In the genomic region with DNA sequence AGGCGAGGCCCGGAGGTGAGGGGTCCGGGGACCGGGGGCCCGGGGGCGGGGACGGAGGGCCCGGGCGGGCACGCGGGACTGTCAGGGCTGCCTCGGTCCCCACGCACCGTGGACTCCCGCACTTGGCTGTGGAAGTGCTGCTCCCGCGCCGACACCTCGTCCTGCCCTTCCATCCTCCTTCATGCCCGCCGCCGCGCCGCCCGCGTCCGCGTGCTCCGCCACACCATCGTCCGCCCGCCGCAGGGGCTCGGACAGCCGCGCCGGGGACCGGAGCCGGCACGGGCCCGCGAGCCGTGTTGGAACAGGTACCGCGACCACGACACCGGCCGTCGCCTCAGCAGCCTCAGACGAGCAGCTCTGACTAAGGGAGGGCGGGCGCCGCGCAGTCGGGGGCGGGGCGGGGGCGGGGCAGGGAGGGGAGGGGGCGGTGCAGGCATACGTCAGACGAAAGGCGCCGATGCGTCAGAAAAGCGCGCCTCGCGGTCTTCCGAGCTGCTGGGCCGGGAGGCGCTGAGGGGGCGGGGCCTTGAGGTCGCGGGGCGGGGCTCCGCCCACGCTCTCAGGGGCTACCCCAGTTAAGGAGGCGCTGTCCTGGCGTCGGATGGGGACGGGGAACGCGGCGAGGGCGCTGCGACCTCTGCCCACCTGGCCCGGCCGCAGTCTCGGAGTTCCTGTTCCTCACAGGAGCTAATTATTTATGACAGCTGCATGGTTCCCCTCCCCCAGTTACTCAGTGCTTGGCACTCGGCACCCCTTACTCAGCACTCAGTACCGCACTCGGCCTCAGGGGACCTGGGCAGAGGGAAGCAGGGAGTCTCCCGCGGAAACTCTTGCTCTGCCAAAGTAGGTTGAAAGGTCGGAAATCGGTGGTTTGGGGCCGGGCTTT, we compare ENCODE assay signal across 8 cellular contexts. TPM values are rescaled to one million over a fixed set of nuclear protein-coding genes. Genes with fewer than 3 reads are reported as not detected.
DNase-seq lines count a peak whose midpoint lies in the region; ATAC-seq, FAIRE-seq and TF ChIP-seq lines count a peak whose summit lies in the region.

A gene with protein sequence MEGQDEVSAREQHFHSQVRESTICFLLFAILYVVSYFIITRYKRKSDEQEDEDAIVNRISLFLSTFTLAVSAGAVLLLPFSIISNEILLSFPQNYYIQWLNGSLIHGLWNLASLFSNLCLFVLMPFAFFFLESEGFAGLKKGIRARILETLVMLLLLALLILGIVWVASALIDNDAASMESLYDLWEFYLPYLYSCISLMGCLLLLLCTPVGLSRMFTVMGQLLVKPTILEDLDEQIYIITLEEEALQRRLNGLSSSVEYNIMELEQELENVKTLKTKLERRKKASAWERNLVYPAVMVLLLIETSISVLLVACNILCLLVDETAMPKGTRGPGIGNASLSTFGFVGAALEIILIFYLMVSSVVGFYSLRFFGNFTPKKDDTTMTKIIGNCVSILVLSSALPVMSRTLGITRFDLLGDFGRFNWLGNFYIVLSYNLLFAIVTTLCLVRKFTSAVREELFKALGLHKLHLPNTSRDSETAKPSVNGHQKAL (minus strand): TSS at position 363 of the 886 bp plus-strand sequence. CDS start 190 bp downstream, at position 173.

- H3K36me3 ChIP-seq in kidney (ENCODE audit: control insufficient read depth in 1 of 2, insufficient read depth in 2 of 2, low read length in 2 of 2) = no peaks in the 10 kb centered on the region

- no peaks in the 10 kb centered on the region for H3K9me3 ChIP-seq in kidney (ENCODE audit: control insufficient read depth in 1 of 2, low read length in 2 of 2)

- peak; percentile 99 for DNase-seq in AG20443 (ENCODE audit: low spot score)
- peak; percentile 88 for DNase-seq in NCI-H446 treated with DMSO at 0.1 percent for 48 hours (lab: John Stamatoyannopoulos, UW)
- DNase-seq in activated CD4-positive, CD25-positive, alpha-beta regulatory T cell treated with anti-CD3 and anti-CD28 coated beads, Interleukin-2, amount 50 U/mL, for 72 hours = peak; percentile 96
- DNase-seq in cerebellar nuclear complex (lab: John Stamatoyannopoulos, UW) = peak; percentile 1 to 33
- DNase-seq in kidney = peak; percentile 98
- DNase-seq in stimulated activated CD4-positive, alpha-beta T cell treated with anti-CD3 and anti-CD28 coated beads, Interleukin-15, amount 100 ng/mL, for 24 hours = peak; percentile 93

- H3K9ac ChIP-seq in kidney (ENCODE audit: low read length in 2 of 2) = peak within 1 kb of the TSS; percentile 71 to 97

- peak within 1 kb of the TSS; percentile 89 to 92 for H3K27ac ChIP-seq in kidney (ENCODE audit: low read depth in 2 of 2, low read length in 2 of 2)

- H3K4me3 ChIP-seq in kidney (ENCODE audit: low read length in 2 of 2) = peak within 1 kb of the TSS; percentile 75 to 89

- intact Hi-C loops in kidney (cut with DNase I) = no loop called here

- FAIRE-seq in kidney (lab: Jason Lieb, UNC) = no peak

- H3K4me1 ChIP-seq in kidney (ENCODE audit: control insufficient read depth in 1 of 2, insufficient read depth in 1 of 2, low read depth in 1 of 2, low read length in 2 of 2) = no peaks in the 10 kb centered on the region

- peak; percentile 39 for TF ChIP-seq CTCF in kidney (IDR thresholded peaks at IDR 0.05; ENCODE audit: borderline replicate concordance, extremely low read depth, insufficient read depth)

- ATAC-seq in GM19035 (IDR thresholded peaks at IDR 0.05; ENCODE audit: unreplicated experiment) = peak; percentile 80
- peak; percentile 82 for ATAC-seq in HG03354 (IDR thresholded peaks at IDR 0.05; ENCODE audit: poor library complexity, severe bottlenecking, unreplicated experiment)

RNA-seq across cellular contexts. Expression of the gene that starts here (rescaled TPM):
- total RNA-seq in kidney = 82.6 TPM
- 19.6 TPM for polyA plus RNA-seq in kidney (ENCODE audit: insufficient read depth, low read depth, low replicate concordance)

Comparison
In these comparisons a context has a peak if more than half of its experiments do, and no peak if none do; other contexts are left out.
1. Peak in every context shown above with its lines: DNase-seq, ATAC-seq, H3K4me3 ChIP-seq and H3K27ac ChIP-seq.
2. DNase-seq: peak in every context shown above with its lines; median percentile 99 in AG20443; 98 in kidney; 96 in activated CD4-positive, CD25-positive, alpha-beta regulatory T cell treated with anti-CD3 and anti-CD28 coated beads, Interleukin-2, amount 50 U/mL, for 72 hours; 93 in stimulated activated CD4-positive, alpha-beta T cell treated with anti-CD3 and anti-CD28 coated beads, Interleukin-15, amount 100 ng/mL, for 24 hours; 88 in NCI-H446 treated with DMSO at 0.1 percent for 48 hours; 17 in cerebellar nuclear complex.